1 cellular context compared by ENCODE assay signal in genomic region chr10:62788285-62788684, GRCh38. TPM values are rescaled to one million over a fixed set of nuclear protein-coding genes. Genes with fewer than 3 reads are reported as not detected.
"Had no signal": no experiment of that assay in that cellular context is flagged by ENCODE, and none has a peak within 500 bp of the region (broad histone marks: within the 10 kb centered on the region; RNA-seq: fewer than 3 reads in every experiment).

No MANE protein-coding gene starts in this region.

RNA-seq across cellular contexts. Expression of gene EGR2, which starts 27.9 kb away (rescaled TPM):
- total RNA-seq: HT1080 had no signal
